In the genomic region with DNA sequence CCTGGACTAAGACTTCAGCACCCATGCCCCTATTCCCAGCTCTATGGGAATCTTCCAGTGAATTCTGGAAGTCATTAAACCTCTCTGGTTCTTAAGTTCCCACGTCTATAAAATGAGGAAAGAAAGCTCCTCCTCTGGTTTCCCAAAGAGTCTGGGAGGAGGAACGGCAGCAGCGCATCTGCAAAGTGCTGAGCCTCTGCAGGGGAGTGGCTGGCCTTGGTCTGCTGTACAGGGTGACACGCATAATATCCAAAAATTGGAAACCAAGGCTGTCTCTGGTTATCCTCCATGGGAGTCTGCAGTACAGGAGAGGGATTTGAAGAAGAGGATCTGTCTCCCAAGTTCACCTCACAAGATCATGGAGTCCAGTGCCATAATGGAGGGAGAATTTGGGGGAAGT, we compare ENCODE assay signal across 19 cellular contexts.
"Had no signal": no experiment of that assay in that cellular context is flagged by ENCODE, and none has a peak within 500 bp of the region (broad histone marks: within the 10 kb centered on the region; RNA-seq: fewer than 3 reads in every experiment).

No MANE protein-coding gene starts in this region.

- H3K9me3 Mint-ChIP-seq: immature natural killer cell, nephron progenitor cell had no signal

- H3K4me3 Mint-ChIP-seq: dendritic cell treated with granulocyte-macrophage colony-stimulating factor and Interleukin-4, amounts not matched to agents 40 ng/mL and 50 ng/mL, for 4 days; immature natural killer cell; nephron progenitor cell had no signal

- H3K27ac ChIP-seq: neutrophil, sigmoid colon, skin epidermis had no signal

- H3K36me3 Mint-ChIP-seq: immature natural killer cell; naive thymus-derived CD4-positive, alpha-beta T cell had no signal

- H3K4me3 ChIP-seq: gastrocnemius medialis, lung, sigmoid colon, skin epidermis had no signal

- H3K27me3 ChIP-seq: gastrocnemius medialis, sigmoid colon had no signal

- H3K36me3 ChIP-seq: gastrocnemius medialis, neutrophil, sigmoid colon had no signal

- DNase-seq: cerebellar nuclear complex; gastrocnemius medialis; immature natural killer cell; left cardiac atrium; left ventricle myocardium superior; mesendoderm; naive thymus-derived CD4-positive, alpha-beta T cell; nephron progenitor cell; sigmoid colon; stimulated activated CD4-positive, alpha-beta T cell treated with anti-CD3 and anti-CD28 coated beads, Interleukin-2, amount 100 ng/mL, for 24 hours; stimulated activated CD4-positive, alpha-beta T cell treated with anti-CD3 and anti-CD28 coated beads, Interleukin-4, amount 100 ng/mL, for 4 hours; stimulated activated naive CD4-positive, alpha-beta T cell treated with Interleukin-2 at 50 U/mL for 16 hours; trophoblast cell had no signal

- FAIRE-seq: colon, keratinocyte had no signal

- H3K9me3 ChIP-seq: gastrocnemius medialis, neutrophil, sigmoid colon had no signal

- H3K27ac Mint-ChIP-seq: dendritic cell treated with granulocyte-macrophage colony-stimulating factor and Interleukin-4, amounts not matched to agents 40 ng/mL and 50 ng/mL, for 4 days; immature natural killer cell; nephron progenitor cell had no signal

- ATAC-seq: gastrocnemius medialis; left cardiac atrium; left ventricle myocardium superior; naive thymus-derived CD4-positive, alpha-beta T cell had no signal
